Comparison of ENCODE assay signal across 14 cellular contexts in genomic region chr3:155325263-155325835, GRCh38. TPM values are rescaled to one million over a fixed set of nuclear protein-coding genes. Genes with fewer than 3 reads are reported as not detected.
DNase-seq lines count a peak whose midpoint lies in the region; ATAC-seq, FAIRE-seq and TF ChIP-seq lines count a peak whose summit lies in the region.
"Had no signal": no experiment of that assay in that cellular context is flagged by ENCODE, and none has a peak within 500 bp of the region (broad histone marks: within the 10 kb centered on the region; RNA-seq: fewer than 3 reads in every experiment).

No MANE protein-coding gene starts in this region.

- peak overlapping the region; percentile 49 for H3K4me2 ChIP-seq in HepG2 (ENCODE audit: low read depth, low read length)

- no peak for FAIRE-seq in HepG2 (lab: Jason Lieb, UNC)

- TF ChIP-seq CTCF in C4-2B (conservative IDR thresholded peaks at IDR 0.05) = peak; percentile 24; the same call in 1 of the 2 replicates
- TF ChIP-seq CTCF in HepG2 (CRISPR knock-in tag; IDR thresholded peaks at IDR 0.05) = 0 out of 2 replicates have a peak, but pooled peaks have one; percentile 31

- H3K9ac ChIP-seq in SK-N-MC (ENCODE audit: insufficient read length) (no peak overlapping the region), HepG2 (ENCODE audit: insufficient read depth, low read depth, low read length) (no peak overlapping the region)

- H3K9me3 ChIP-seq in SK-N-MC (ENCODE audit: low read depth, low read length) (no peaks in the 10 kb centered on the region), HepG2 (ENCODE audit: low read length) (no peaks in the 10 kb centered on the region), right cardiac atrium (ENCODE audit: control insufficient read depth, low read length) (no peaks in the 10 kb centered on the region)

- in situ Hi-C loops in HepG2 (cut with HindIII; ENCODE audit: extremely low pct_ligation_motif_present, low pct_unique_long_range_greater_than_20kb) = loop anchor here (10.0 kb wide), 2 partner anchors 421 to 981 kb away; no protein-coding TSS in a partner anchor

- no peak for TF ChIP-seq POLR2A in HepG2 (IDR thresholded peaks at IDR 0.05; ENCODE audit: insufficient read depth in 1 of 2, low read depth in 2 of 2, low read length in 2 of 2)

- H3K27me3 ChIP-seq in HepG2 (ENCODE audit: control insufficient read depth in 1 of 2, insufficient read depth in 2 of 2, low read length in 2 of 2) (no peaks in the 10 kb centered on the region), right cardiac atrium (ENCODE audit: control insufficient read depth, insufficient read depth) (no peaks in the 10 kb centered on the region)

- H4K20me1 ChIP-seq in HepG2 (ENCODE audit: insufficient read depth, low read length) = no peaks in the 10 kb centered on the region

- intact Hi-C loops in HepG2 (cut with micrococcal nuclease; ENCODE audit: unreplicated experiment) (loop anchor here (10.0 kb wide), 2 partner anchors 241 to 641 kb away; partner anchors contain the start of gene MME), right cardiac atrium (cut with DNase I) (loop anchor here in 3 of 4 donors (10.0 kb wide), 2 partner anchors 571 to 991 kb away; no protein-coding TSS in a partner anchor), left cardiac atrium (cut with DNase I) (loop anchor here in 1 of 2 donors (10.0 kb wide), 1 partner anchor 991 kb away; no protein-coding TSS in a partner anchor)

- 30% methylated on average over 10 of the region's 10 CpGs for WGBS in HepG2 (ENCODE audit: low lambda C conversion rate)
- 67% methylated on average over 10 of the region's 10 CpGs for WGBS in right cardiac atrium

- H3K36me3 ChIP-seq in SK-N-MC (ENCODE audit: insufficient read depth, low read length) (no peaks in the 10 kb centered on the region), HepG2 (replicated peaks in 1 of 2; ENCODE audit: control insufficient read depth in 1 of 2, insufficient read depth in 2 of 2, low read length in 2 of 2) (no peaks in the 10 kb centered on the region)

- H2AFZ ChIP-seq in HepG2 (ENCODE audit: low read length) = peak overlapping the region; percentile 62

- POLR2A ChIA-PET in HepG2 (lab: Yijun Ruan, JAX) = no interaction called here

- peak; percentile 68 for DNase-seq in HT1080 (ENCODE audit: low read depth)
- no peak for DNase-seq in SK-N-MC (ENCODE audit: low read depth, low spot score)
- peak; percentile 17 for DNase-seq in HepG2 (ENCODE audit: low spot score)
- DNase-seq in SKM-1 (lab: John Stamatoyannopoulos, UW; ENCODE audit: unreplicated experiment) = no peak
- no peak for DNase-seq in right cardiac atrium
- no peak for DNase-seq in left cardiac atrium
- DNase-seq: activated CD4-positive, alpha-beta memory T cell treated with anti-CD3 and anti-CD28 coated beads for 36 hours; activated naive CD8-positive, alpha-beta T cell treated with anti-CD3 and anti-CD28 coated beads for 36 hours; retina had no signal

- H3K4me1 ChIP-seq in HepG2 (ENCODE audit: insufficient read depth, low read length) (no peaks in the 10 kb centered on the region), right cardiac atrium (ENCODE audit: control insufficient read depth, insufficient read depth, low read length) (no peaks in the 10 kb centered on the region)

- ATAC-seq in HepG2 (peak; percentile 93), right cardiac atrium (no peak), left cardiac atrium (no peak), HG03521 (IDR thresholded peaks at IDR 0.05; ENCODE audit: unreplicated experiment) (no peak)

- no peak for TF ChIP-seq RAD21 in HepG2 (CRISPR knock-in tag; IDR thresholded peaks at IDR 0.05)

- TF ChIP-seq EP300 in HepG2 (IDR thresholded peaks at IDR 0.05; ENCODE audit: low read depth in 2 of 2, low read length in 2 of 2) (no peak), HepG2 (CRISPR knock-in tag; IDR thresholded peaks at IDR 0.05; ENCODE audit: borderline replicate concordance) (no peak)

- H3K79me2 ChIP-seq in HepG2 (ENCODE audit: insufficient read depth, low read length) = no peaks in the 10 kb centered on the region

- CTCF ChIA-PET in HepG2 (lab: Yijun Ruan, JAX; ENCODE audit: low intra/inter-chr PET ratio, low total read pairs) = no interaction called here

- H3K27ac ChIP-seq in C4-2B (peak overlapping the region; percentile 16), SK-N-MC (no peak overlapping the region), HepG2 (ENCODE audit: extremely low read length, insufficient read depth, low read length) (no peak overlapping the region), right cardiac atrium (ENCODE audit: low read length) (no peak overlapping the region)

- peak overlapping the region; percentile 45 for H3K4me3 ChIP-seq in SK-N-MC
- peak overlapping the region; percentile 31 to 54 (median 41); a peak in 4 of 6 replicates for H3K4me3 ChIP-seq in HepG2 (replicated peaks in 1 of 3; ENCODE audit: insufficient read depth in 1 of 3, low read depth in 2 of 3, low read length in 3 of 3)
- H3K4me3 ChIP-seq in right cardiac atrium (ENCODE audit: low read length) = no peak overlapping the region

- BruUV-seq in HepG2 (replicated peaks; lab: Mats Ljungman, UMichigan) = no TSS peak

TF ChIP-seq in HepG2, 621 proteins besides CTCF, POLR2A, EP300 and RAD21:
- TF ChIP-seq REL (CRISPR knock-in tag; conservative IDR thresholded peaks at IDR 0.05) = no peak
- TF ChIP-seq GABPB1 (CRISPR knock-in tag; IDR thresholded peaks at IDR 0.05) = peak; percentile 37; the same call in 1 of the 2 replicates
- TF ChIP-seq GABPA (IDR thresholded peaks at IDR 0.05; ENCODE audit: low read depth, low read length) = peak; percentile 32; the same call in 1 of the 2 replicates
- peak; percentile 73 for TF ChIP-seq GABPA (CRISPR knock-in tag; IDR thresholded peaks at IDR 0.05; ENCODE audit: low read depth)

RNA-seq across cellular contexts. Expression of gene STRIT1, which starts 31.9 kb away (rescaled TPM):
- not detected in 2 replicates for total RNA-seq in HT1080 (2014; rRNA removed; shearing (Covaris generic))
- polyA plus RNA-seq in HT1080 (2015; cell fraction: cytosol; rRNA removed) = not detected in 2 replicates
- not detected in 2 replicates for polyA plus RNA-seq in HT1080 (2015; cell fraction: nucleus; rRNA removed)
- not detected in 2 replicates for total RNA-seq in HepG2 (2016; rRNA removed; fragmentation: Illumina TruSeq; extraction: Trizol)
- total RNA-seq in HepG2 (2016; cell fraction: cytosol; rRNA removed; fragmentation: Illumina TruSeq; extraction: Trizol; ENCODE audit: low read depth) = not detected in 2 replicates
- not detected in 2 replicates for total RNA-seq in HepG2 (2016; cell fraction: insoluble cytoplasmic fraction; rRNA removed; fragmentation: Illumina TruSeq; extraction: Trizol)
- total RNA-seq in HepG2 (2016; cell fraction: membrane; rRNA removed; fragmentation: Illumina TruSeq; extraction: Trizol) = not detected in 2 replicates
- not detected in 2 replicates for total RNA-seq in HepG2 (2016; cell fraction: nucleus; rRNA removed; fragmentation: Illumina TruSeq; extraction: Trizol)
- polyA plus RNA-seq in HepG2 (2011; rRNA removed) = not detected in 2 replicates
- polyA plus RNA-seq in HepG2 (2011; cell fraction: cytosol; rRNA removed) = not detected in 2 replicates
- not detected in 2 replicates for polyA plus RNA-seq in HepG2 (2011; cell fraction: nucleus; rRNA removed)
- polyA plus RNA-seq in HepG2 (2012) = not detected in 2 replicates
- polyA plus RNA-seq in HepG2 (2016; cell fraction: cytosol; fragmentation: Illumina TruSeq; extraction: Trizol; ENCODE audit: low read depth) = not detected in 2 replicates
- not detected in 2 replicates for polyA plus RNA-seq in HepG2 (2016; cell fraction: insoluble cytoplasmic fraction; fragmentation: Illumina TruSeq; extraction: Trizol; ENCODE audit: low read depth)
- polyA plus RNA-seq in HepG2 (2016; cell fraction: membrane; fragmentation: Illumina TruSeq; extraction: Trizol; ENCODE audit: low read depth) = not detected in 2 replicates
- polyA plus RNA-seq in HepG2 (2016; cell fraction: nucleus; fragmentation: Illumina TruSeq; extraction: Trizol; ENCODE audit: insufficient read depth, low read depth) = not detected in 2 replicates
- not detected in 2 replicates for polyA minus RNA-seq in HepG2 (2011; rRNA and poly(A)+ RNA removed; ENCODE audit: low replicate concordance)
- not detected in 2 replicates for polyA minus RNA-seq in HepG2 (2011; cell fraction: cytosol; rRNA and poly(A)+ RNA removed)
- not detected in 2 replicates for polyA minus RNA-seq in HepG2 (2011; cell fraction: nucleus; rRNA and poly(A)+ RNA removed)
- total RNA-seq in right cardiac atrium = under 1 TPM in 1 of 4 donors, not detected in 3; 0.35 TPM
- 0.14 TPM for polyA plus RNA-seq in right cardiac atrium
- total RNA-seq in left cardiac atrium = not detected
- total RNA-seq: activated CD4-positive, alpha-beta memory T cell treated with anti-CD3 and anti-CD28 coated beads for 36 hours; activated naive CD8-positive, alpha-beta T cell treated with anti-CD3 and anti-CD28 coated beads for 36 hours; dermis microvascular lymphatic vessel endothelial cell; mesothelial cell of epicardium had no signal
- polyA plus RNA-seq: urinary bladder had no signal

Comparison
In these comparisons a context has a peak if more than half of its experiments do, and no peak if none do; other contexts are left out.
1. DNase-seq: peak in HT1080 (single experiment) and HepG2 (single experiment); none in SK-N-MC (single experiment), SKM-1 (single experiment), right cardiac atrium (0 of 3) and left cardiac atrium (single experiment).